In the genomic region with DNA sequence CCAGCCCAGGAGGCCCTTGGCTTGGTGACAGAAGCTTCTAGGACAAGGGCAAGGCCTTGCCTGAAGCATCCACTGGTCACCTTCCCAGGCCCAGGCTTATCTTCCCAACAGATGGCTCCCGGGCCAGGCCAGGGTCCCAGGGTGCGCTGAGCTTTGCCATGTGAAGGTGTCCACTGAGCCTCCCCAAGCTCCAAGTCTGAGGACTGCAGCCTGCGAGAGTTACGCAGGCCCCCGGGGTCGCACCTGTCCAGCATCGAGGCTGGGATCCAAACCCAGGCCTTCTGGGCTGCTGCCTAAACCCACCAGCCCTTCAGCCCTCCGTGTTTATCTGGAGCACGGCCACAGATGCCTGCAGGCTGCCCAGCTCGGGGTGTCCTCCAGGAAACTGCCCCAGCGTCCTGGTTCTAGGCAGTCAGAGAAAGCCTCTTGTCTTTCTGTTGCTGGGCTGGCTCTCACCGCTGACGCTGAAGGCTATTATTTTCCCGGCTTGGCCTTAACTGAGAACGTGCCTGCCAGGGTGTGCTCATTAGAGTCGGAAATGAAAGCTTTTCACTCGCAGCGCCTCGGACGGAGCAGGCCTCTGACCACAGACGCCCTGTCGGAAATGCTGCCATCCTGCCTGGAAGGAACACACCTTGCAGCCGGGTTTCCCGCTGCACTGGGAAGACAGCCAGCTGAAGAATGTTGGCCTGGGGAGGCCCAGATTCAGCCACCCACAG, we compare ENCODE assay signal across 13 cellular contexts.
A peak's percentile ranks its signal among the peaks of the same experiment; 100 is the strongest.
DNase-seq lines count a peak whose midpoint lies in the region; ATAC-seq and TF ChIP-seq lines count a peak whose summit lies in the region.
"Had no signal": no experiment of that assay in that cellular context is flagged by ENCODE, and none has a peak within 500 bp of the region (broad histone marks: within the 10 kb centered on the region; RNA-seq: fewer than 3 reads in every experiment).

No MANE protein-coding gene starts in this region.

- H3K27me3 Mint-ChIP-seq in brain = no peaks in the 10 kb centered on the region
- no peaks in the 10 kb centered on the region for H3K27me3 Mint-ChIP-seq in activated T-cell treated with anti-CD3 and anti-CD28 coated beads, Interleukin-2, amount 50 U/mL, for 72 hours (ENCODE audit: low read depth)
- H3K27me3 Mint-ChIP-seq: T-helper 17 cell had no signal

- 50% methylated on average over 24 of the region's 24 CpGs for WGBS in right cardiac atrium

- H3K36me3 Mint-ChIP-seq in brain = no peaks in the 10 kb centered on the region
- no peaks in the 10 kb centered on the region for H3K36me3 Mint-ChIP-seq in activated T-cell treated with anti-CD3 and anti-CD28 coated beads, Interleukin-2, amount 50 U/mL, for 72 hours (ENCODE audit: insufficient read depth in 2 of 2)
- H3K36me3 Mint-ChIP-seq: CD14-positive monocyte had no signal

- H3K27me3 ChIP-seq in H7 (ENCODE audit: control insufficient read depth, insufficient read depth, low read length) (no peaks in the 10 kb centered on the region; the same call in 1 of the 2 replicates), right cardiac atrium (ENCODE audit: control insufficient read depth, insufficient read depth) (no peaks in the 10 kb centered on the region)

- no peak overlapping the region for H3K4me3 Mint-ChIP-seq in brain
- no peak overlapping the region for H3K4me3 Mint-ChIP-seq in activated T-cell treated with anti-CD3 and anti-CD28 coated beads, Interleukin-2, amount 50 U/mL, for 72 hours
- H3K4me3 Mint-ChIP-seq: CD14-positive monocyte, T-helper 17 cell had no signal

- DNase-seq in H7 (peak; percentile 56), right cardiac atrium (peak in 2 of 3 donors; percentile 28 to 78), NCI-H1694 treated with DMSO at 0.1 percent for 48 hours (lab: John Stamatoyannopoulos, UW) (no peak), NCI-H69 (lab: John Stamatoyannopoulos, UW) (no peak)
- no peak for DNase-seq in activated CD8-positive, alpha-beta memory T cell treated with anti-CD3 and anti-CD28 coated beads, Interleukin-2, amount 50 U/mL, for 4 hours
- no peak for DNase-seq in activated T-cell treated with anti-CD3 and anti-CD28 coated beads, Interleukin-2, amount 50 U/mL, for 72 hours
- DNase-seq: HCEC 1CT; NCI-H1092; NK-92 treated with Interleukin-12 subunit alpha and Interleukin-12 subunit beta, amount 100 ng/mL, for 24 hours; T-helper 17 cell had no signal

- H3K27ac ChIP-seq in right cardiac atrium (ENCODE audit: low read length) = peak overlapping the region; percentile 31
- H3K27ac ChIP-seq in skin epidermis = peak overlapping the region in 12 of 21 experiments; percentile 3 to 80 (median 42)

- H3K9me3 ChIP-seq in right cardiac atrium (ENCODE audit: control insufficient read depth, low read length) = no peaks in the 10 kb centered on the region

- H3K27ac Mint-ChIP-seq in brain = peak overlapping the region; percentile 66 to 94 (median 78)
- no peak overlapping the region for H3K27ac Mint-ChIP-seq in activated T-cell treated with anti-CD3 and anti-CD28 coated beads, Interleukin-2, amount 50 U/mL, for 72 hours
- H3K27ac Mint-ChIP-seq: T-helper 17 cell had no signal

- intact Hi-C loops in right cardiac atrium (cut with DNase I) = no loop called here

- H3K4me1 ChIP-seq in right cardiac atrium (ENCODE audit: control insufficient read depth, insufficient read depth, low read length) = no peaks in the 10 kb centered on the region

- H3K36me3 ChIP-seq in H7 (replicated peaks; ENCODE audit: control insufficient read depth, insufficient read depth, low read length) = no peaks in the 10 kb centered on the region

- no peak overlapping the region for H3K4me3 ChIP-seq in H7 (ENCODE audit: insufficient read depth, low read depth, low read length)
- H3K4me3 ChIP-seq in right cardiac atrium (ENCODE audit: low read length) = no peak overlapping the region
- H3K4me3 ChIP-seq in skin epidermis = no peak overlapping the region

- peak in 1 of 2 donors; percentile 7 for ATAC-seq in right cardiac atrium
- no peak for ATAC-seq in activated T-cell treated with anti-CD3 and anti-CD28 coated beads, Interleukin-2, amount 50 U/mL, for 72 hours (replicated peaks in 1 of 2)
- ATAC-seq: T-helper 17 cell had no signal

- H3K4me1 Mint-ChIP-seq in brain = peaks cover 29% of the 10 kb centered on the region
- H3K4me1 Mint-ChIP-seq in activated T-cell treated with anti-CD3 and anti-CD28 coated beads, Interleukin-2, amount 50 U/mL, for 72 hours (ENCODE audit: low read depth) = peaks cover 5% of the 10 kb centered on the region

- H3K9me3 Mint-ChIP-seq in brain = no peaks in the 10 kb centered on the region
- H3K9me3 Mint-ChIP-seq in activated T-cell treated with anti-CD3 and anti-CD28 coated beads, Interleukin-2, amount 50 U/mL, for 72 hours = no peaks in the 10 kb centered on the region
- H3K9me3 Mint-ChIP-seq: CD14-positive monocyte had no signal

- no peak for TF ChIP-seq CTCF in brain (conservative IDR thresholded peaks at IDR 0.05)

Comparison
In these comparisons a context has a peak if more than half of its experiments do, and no peak if none do; other contexts are left out.
1. DNase-seq: peak in H7 (single experiment) and right cardiac atrium (2 of 3); none in NCI-H1694 treated with DMSO at 0.1 percent for 48 hours (single experiment), activated CD8-positive, alpha-beta memory T cell treated with anti-CD3 and anti-CD28 coated beads, Interleukin-2, amount 50 U/mL, for 4 hours (single experiment), NCI-H69 (single experiment) and activated T-cell treated with anti-CD3 and anti-CD28 coated beads, Interleukin-2, amount 50 U/mL, for 72 hours (0 of 2).